In genomic region chr18:44324361-44324760, GRCh38 we compare ENCODE assay signal across 6 cellular contexts.
"Had no signal": no experiment of that assay in that cellular context is flagged by ENCODE, and none has a peak within 500 bp of the region (broad histone marks: within the 10 kb centered on the region; RNA-seq: fewer than 3 reads in every experiment).

No MANE protein-coding gene starts in this region.

- H3K4me2 ChIP-seq: GM23338 had no signal

- H3K27me3 Mint-ChIP-seq: IgD-negative memory B cell had no signal

- H3K4me3 ChIP-seq: GM23338 had no signal

- H3K27ac ChIP-seq: HL-60 had no signal

- DNase-seq: H9, HCEC 1CT had no signal

- H3K4me1 Mint-ChIP-seq: GM23338, H9, IgD-negative memory B cell had no signal

- H3K9me3 Mint-ChIP-seq: H9, IgD-negative memory B cell had no signal

- H3K36me3 Mint-ChIP-seq: IgD-negative memory B cell had no signal

- H2AFZ ChIP-seq: GM23338 had no signal

- H3K27ac Mint-ChIP-seq: GM23338, H9, IgD-negative memory B cell had no signal

- H3K4me3 Mint-ChIP-seq: GM23338, H9, IgD-negative memory B cell had no signal

- ATAC-seq: GM23338, HepG2 had no signal
